Comparison of ENCODE assay signal across 9 cellular contexts in genomic region chr10:37623506-37623905, GRCh38.
"Had no signal": no experiment of that assay in that cellular context is flagged by ENCODE, and none has a peak within 500 bp of the region (broad histone marks: within the 10 kb centered on the region; RNA-seq: fewer than 3 reads in every experiment).

No MANE protein-coding gene starts in this region.

- ATAC-seq: GM23338, K562 had no signal

- H3K4me3 Mint-ChIP-seq: GM23338, H9 had no signal

- H3K27ac ChIP-seq: HL-60 had no signal

- H3K27ac Mint-ChIP-seq: GM23338, H9 had no signal

- H3K4me1 Mint-ChIP-seq: GM23338, H9 had no signal

- DNase-seq: H9, HCEC 1CT, IMR-90, KG1 had no signal

- H3K4me2 ChIP-seq: GM23338 had no signal

- H3K4me3 ChIP-seq: GM23338, K562 had no signal

- H2AFZ ChIP-seq: GM23338 had no signal

- FAIRE-seq: H1, H54, K562 had no signal
